ENCODE assay signal across 1 cellular context in the genomic region with DNA sequence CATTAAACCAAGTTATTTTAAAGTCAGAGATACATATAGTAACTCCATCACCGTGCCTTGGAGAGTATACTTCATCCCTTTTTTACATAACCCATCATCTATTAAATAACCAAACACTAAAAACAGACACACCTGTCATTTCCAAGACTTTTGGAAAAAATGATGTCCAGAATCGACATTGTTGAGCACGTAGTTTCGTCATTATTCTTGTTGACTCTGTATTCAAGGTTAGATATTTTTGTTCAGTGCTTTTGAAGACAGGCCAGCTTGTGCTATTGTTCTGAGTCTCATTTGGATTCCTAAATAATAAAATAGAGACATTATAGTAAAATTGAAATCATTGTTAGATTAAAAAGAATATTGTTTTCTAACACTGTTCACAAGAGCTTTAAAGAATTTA.
A peak's percentile ranks its signal among the peaks of the same experiment; 100 is the strongest.
TF ChIP-seq lines count a peak whose summit lies in the region.

No MANE protein-coding gene starts in this region.

TF ChIP-seq in liver, 16 proteins besides CTCF, POLR2A, EP300 and RAD21 (continued from another document):
- TF ChIP-seq, protein P1, sequence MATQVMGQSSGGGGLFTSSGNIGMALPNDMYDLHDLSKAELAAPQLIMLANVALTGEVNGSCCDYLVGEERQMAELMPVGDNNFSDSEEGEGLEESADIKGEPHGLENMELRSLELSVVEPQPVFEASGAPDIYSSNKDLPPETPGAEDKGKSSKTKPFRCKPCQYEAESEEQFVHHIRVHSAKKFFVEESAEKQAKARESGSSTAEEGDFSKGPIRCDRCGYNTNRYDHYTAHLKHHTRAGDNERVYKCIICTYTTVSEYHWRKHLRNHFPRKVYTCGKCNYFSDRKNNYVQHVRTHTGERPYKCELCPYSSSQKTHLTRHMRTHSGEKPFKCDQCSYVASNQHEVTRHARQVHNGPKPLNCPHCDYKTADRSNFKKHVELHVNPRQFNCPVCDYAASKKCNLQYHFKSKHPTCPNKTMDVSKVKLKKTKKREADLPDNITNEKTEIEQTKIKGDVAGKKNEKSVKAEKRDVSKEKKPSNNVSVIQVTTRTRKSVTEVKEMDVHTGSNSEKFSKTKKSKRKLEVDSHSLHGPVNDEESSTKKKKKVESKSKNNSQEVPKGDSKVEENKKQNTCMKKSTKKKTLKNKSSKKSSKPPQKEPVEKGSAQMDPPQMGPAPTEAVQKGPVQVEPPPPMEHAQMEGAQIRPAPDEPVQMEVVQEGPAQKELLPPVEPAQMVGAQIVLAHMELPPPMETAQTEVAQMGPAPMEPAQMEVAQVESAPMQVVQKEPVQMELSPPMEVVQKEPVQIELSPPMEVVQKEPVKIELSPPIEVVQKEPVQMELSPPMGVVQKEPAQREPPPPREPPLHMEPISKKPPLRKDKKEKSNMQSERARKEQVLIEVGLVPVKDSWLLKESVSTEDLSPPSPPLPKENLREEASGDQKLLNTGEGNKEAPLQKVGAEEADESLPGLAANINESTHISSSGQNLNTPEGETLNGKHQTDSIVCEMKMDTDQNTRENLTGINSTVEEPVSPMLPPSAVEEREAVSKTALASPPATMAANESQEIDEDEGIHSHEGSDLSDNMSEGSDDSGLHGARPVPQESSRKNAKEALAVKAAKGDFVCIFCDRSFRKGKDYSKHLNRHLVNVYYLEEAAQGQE (IDR thresholded peaks at IDR 0.05), result no peak
- no peak for TF ChIP-seq SP1 (IDR thresholded peaks at IDR 0.05)
- TF ChIP-seq, protein P2, sequence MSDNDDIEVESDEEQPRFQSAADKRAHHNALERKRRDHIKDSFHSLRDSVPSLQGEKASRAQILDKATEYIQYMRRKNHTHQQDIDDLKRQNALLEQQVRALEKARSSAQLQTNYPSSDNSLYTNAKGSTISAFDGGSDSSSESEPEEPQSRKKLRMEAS (IDR thresholded peaks at IDR 0.05), result peak; percentile 18
- TF ChIP-seq HNF4A (conservative IDR thresholded peaks at IDR 0.05), result peak in 1 of 2 donors; percentile 12
- TF ChIP-seq NR2F2 (IDR thresholded peaks at IDR 0.05), result no peak
- no peak for TF ChIP-seq EGR1 (IDR thresholded peaks at IDR 0.05; ENCODE audit: low read depth in 2 of 2)
- TF ChIP-seq, protein P3, sequence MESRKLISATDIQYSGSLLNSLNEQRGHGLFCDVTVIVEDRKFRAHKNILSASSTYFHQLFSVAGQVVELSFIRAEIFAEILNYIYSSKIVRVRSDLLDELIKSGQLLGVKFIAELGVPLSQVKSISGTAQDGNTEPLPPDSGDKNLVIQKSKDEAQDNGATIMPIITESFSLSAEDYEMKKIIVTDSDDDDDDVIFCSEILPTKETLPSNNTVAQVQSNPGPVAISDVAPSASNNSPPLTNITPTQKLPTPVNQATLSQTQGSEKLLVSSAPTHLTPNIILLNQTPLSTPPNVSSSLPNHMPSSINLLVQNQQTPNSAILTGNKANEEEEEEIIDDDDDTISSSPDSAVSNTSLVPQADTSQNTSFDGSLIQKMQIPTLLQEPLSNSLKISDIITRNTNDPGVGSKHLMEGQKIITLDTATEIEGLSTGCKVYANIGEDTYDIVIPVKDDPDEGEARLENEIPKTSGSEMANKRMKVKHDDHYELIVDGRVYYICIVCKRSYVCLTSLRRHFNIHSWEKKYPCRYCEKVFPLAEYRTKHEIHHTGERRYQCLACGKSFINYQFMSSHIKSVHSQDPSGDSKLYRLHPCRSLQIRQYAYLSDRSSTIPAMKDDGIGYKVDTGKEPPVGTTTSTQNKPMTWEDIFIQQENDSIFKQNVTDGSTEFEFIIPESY (IDR thresholded peaks at IDR 0.05), result no peak
- peak; percentile 33 for TF ChIP-seq YY1 (IDR thresholded peaks at IDR 0.05)
- peak; percentile 70 for TF ChIP-seq FOXA2 (IDR thresholded peaks at IDR 0.05)
- TF ChIP-seq, protein P4, sequence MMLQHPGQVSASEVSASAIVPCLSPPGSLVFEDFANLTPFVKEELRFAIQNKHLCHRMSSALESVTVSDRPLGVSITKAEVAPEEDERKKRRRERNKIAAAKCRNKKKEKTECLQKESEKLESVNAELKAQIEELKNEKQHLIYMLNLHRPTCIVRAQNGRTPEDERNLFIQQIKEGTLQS (IDR thresholded peaks at IDR 0.05), result no peak
- TF ChIP-seq JUND (IDR thresholded peaks at IDR 0.05), result peak in 1 of 2 donors; percentile 18
- TF ChIP-seq GABPA (IDR thresholded peaks at IDR 0.05 in 1 of 2, conservative IDR thresholded peaks at IDR 0.05 in 1 of 2), result no peak
- no peak for TF ChIP-seq RXRA (IDR thresholded peaks at IDR 0.05)
- TF ChIP-seq TAF1 (conservative IDR thresholded peaks at IDR 0.05), result no peak
- no peak for TF ChIP-seq HNF4G (IDR thresholded peaks at IDR 0.05)
